ENCODE assay signal across 25 cellular contexts in the genomic region with DNA sequence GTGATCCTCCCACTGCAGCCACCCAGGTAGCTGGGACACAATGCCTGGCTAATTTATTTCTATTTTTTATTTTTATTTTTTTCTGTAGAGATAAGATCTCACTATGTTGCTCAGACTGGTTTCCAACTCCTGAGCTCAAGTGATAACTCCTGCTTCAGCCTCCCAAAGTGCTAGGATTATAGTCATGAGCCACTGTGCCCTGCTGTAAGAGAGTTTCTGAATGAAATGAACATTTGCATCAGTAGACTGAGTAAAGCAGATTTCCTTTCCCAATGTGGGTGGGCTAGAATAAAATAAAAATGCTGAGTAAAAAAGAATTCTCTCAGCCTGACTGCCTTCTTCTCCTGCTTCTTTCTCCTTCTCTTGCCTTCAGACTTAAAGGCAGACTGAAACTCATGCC.
DNase-seq lines count a peak whose midpoint lies in the region; FAIRE-seq and TF ChIP-seq lines count a peak whose summit lies in the region.
"Had no signal": no experiment of that assay in that cellular context is flagged by ENCODE, and none has a peak within 500 bp of the region (broad histone marks: within the 10 kb centered on the region; RNA-seq: fewer than 3 reads in every experiment).

No MANE protein-coding gene starts in this region.

- H2BK12ac ChIP-seq in H1 (ENCODE audit: low read depth, low read length): no peak overlapping the region

- H3K36me3 ChIP-seq in SJCRH30 (no peaks in the 10 kb centered on the region), H1 (ENCODE audit: control insufficient read depth in 2 of 4, insufficient read depth in 4 of 4, low read length in 3 of 4) (no peaks in the 10 kb centered on the region), hepatocyte (replicated peaks; ENCODE audit: insufficient read depth, low read depth) (no peaks in the 10 kb centered on the region)
- H3K36me3 ChIP-seq: BE2C, BLaER1 had no signal

- H3K9me3 ChIP-seq in SJCRH30 (replicated peaks) (no peaks in the 10 kb centered on the region; the same call in 1 of the 2 replicates), H1 (ENCODE audit: insufficient read depth in 2 of 2, low read depth in 1 of 2, low read length in 1 of 2) (peaks cover 7 to 13% of the 10 kb centered on the region in 2 experiments; a peak in 2 of 4 replicates), hepatocyte (ENCODE audit: low read depth) (no peaks in the 10 kb centered on the region)
- H3K9me3 ChIP-seq: BE2C had no signal

- peak; percentile 21 to 58 for DNase-seq in SJCRH30
- no peak for DNase-seq in H1 (ENCODE audit: low read depth in 1 of 2, low spot score in 2 of 2)
- DNase-seq in H4 (ENCODE audit: low spot score): no peak
- no peak for DNase-seq in hepatocyte (ENCODE audit: low spot score)
- DNase-seq in SKM-1 (lab: John Stamatoyannopoulos, UW; ENCODE audit: unreplicated experiment): no peak
- DNase-seq: 8988T; ACHN; BE2C; C1 segment of cervical spinal cord; CD4-positive, alpha-beta memory T cell; CD4-positive, CD25-positive, alpha-beta regulatory T cell; CD8-positive, alpha-beta memory T cell; COR-L47; DMS 273 treated with DMSO at 0.1 percent for 48 hours; DMS153; DMS53; DMS79; DND-41; EL; GDM1 had no signal

- H3K4me2 ChIP-seq in H1 (ENCODE audit: insufficient read depth in 1 of 2, low read depth in 2 of 2, low read length in 2 of 2) (no peak overlapping the region), hepatocyte (no peak overlapping the region)
- H3K4me2 ChIP-seq: BLaER1 had no signal

- no peak overlapping the region for H3K56ac ChIP-seq in H1 (replicated peaks; ENCODE audit: insufficient read length, low read depth, low read length)

- no peak overlapping the region for H2BK20ac ChIP-seq in H1 (ENCODE audit: low read length)

- H3K27me3 ChIP-seq in SJCRH30 (no peaks in the 10 kb centered on the region), H1 (replicated peaks in 1 of 4; ENCODE audit: control insufficient read depth in 3 of 4, extremely low read depth in 1 of 4, insufficient read depth in 3 of 4, low read length in 3 of 4) (no peaks in the 10 kb centered on the region), hepatocyte (no peaks in the 10 kb centered on the region)
- H3K27me3 ChIP-seq: BE2C, BLaER1 had no signal

- no peaks in the 10 kb centered on the region for H3K23me2 ChIP-seq in H1 (ENCODE audit: low read depth, low read length)

- no peak for FAIRE-seq in H1 (lab: Jason Lieb, UNC)
- FAIRE-seq: A204.1, GM12878, GM12892, GM18507 had no signal

- H2AK5ac ChIP-seq in H1 (ENCODE audit: low read depth, low read length): no peak overlapping the region

- no peak overlapping the region for H4K5ac ChIP-seq in H1 (ENCODE audit: insufficient read length, low read depth, low read length)

- H3K79me1 ChIP-seq in H1 (ENCODE audit: low read depth, low read length): no peaks in the 10 kb centered on the region

- no peaks in the 10 kb centered on the region for H4K20me1 ChIP-seq in H1 (replicated peaks in 1 of 2; ENCODE audit: control insufficient read depth in 1 of 2, insufficient read depth in 2 of 2, low read length in 2 of 2)
- H4K20me1 ChIP-seq in hepatocyte (ENCODE audit: insufficient read depth, poor library complexity, severe bottlenecking): no peaks in the 10 kb centered on the region
- H4K20me1 ChIP-seq: BLaER1 had no signal

- no peak overlapping the region for H2BK5ac ChIP-seq in H1 (ENCODE audit: low read depth, low read length)

- no peak overlapping the region for H2BK15ac ChIP-seq in H1 (ENCODE audit: low read length)

- H3K9me2 ChIP-seq in hepatocyte (replicated peaks; ENCODE audit: insufficient read depth): no peaks in the 10 kb centered on the region

- H3K4me3 ChIP-seq in SJCRH30 (no peak overlapping the region), H1 (ENCODE audit: extremely low read depth in 1 of 4, insufficient read depth in 2 of 4, low read depth in 3 of 4, low read length in 4 of 4) (no peak overlapping the region), hepatocyte (no peak overlapping the region)
- H3K4me3 ChIP-seq: BLaER1, GM12878 had no signal

- no peak overlapping the region for H2BK120ac ChIP-seq in H1 (replicated peaks; ENCODE audit: low read depth, low read length)

- H4K91ac ChIP-seq in H1 (replicated peaks; ENCODE audit: insufficient read length, low read length): no peak overlapping the region

- POLR2A ChIA-PET in H1 (lab: Charles Lee; ENCODE audit: partially characterized antibody): no interaction called here

- CTCF ChIA-PET in H1 (lab: Charles Lee; ENCODE audit: partially characterized antibody): no interaction called here

- H2AFZ ChIP-seq in H1 (ENCODE audit: low read length) (peak overlapping the region; percentile 76), hepatocyte (no peak overlapping the region)

- no peak for TF ChIP-seq POLR2A in H1 (IDR thresholded peaks at IDR 0.05; ENCODE audit: control extremely low read depth in 1 of 2, low read depth in 2 of 2, low read length in 2 of 2)

- no peak overlapping the region for H3K14ac ChIP-seq in H1 (ENCODE audit: insufficient read length)

- peaks cover 13% of the 10 kb centered on the region for H3K4me1 ChIP-seq in SJCRH30
- H3K4me1 ChIP-seq in H1 (replicated peaks in 1 of 4; ENCODE audit: control insufficient read depth in 3 of 4, insufficient read depth in 4 of 4, low read length in 3 of 4): no peaks in the 10 kb centered on the region
- no peaks in the 10 kb centered on the region for H3K4me1 ChIP-seq in hepatocyte (ENCODE audit: insufficient read depth)
- H3K4me1 ChIP-seq: BLaER1 had no signal

- no peak overlapping the region for H3K23ac ChIP-seq in H1 (ENCODE audit: insufficient read length)

- H4K8ac ChIP-seq in H1 (ENCODE audit: extremely low read depth, insufficient read depth, low read length): no peak overlapping the region

- no peak for TF ChIP-seq EP300 in H1 (IDR thresholded peaks at IDR 0.05; ENCODE audit: borderline replicate concordance in 1 of 2, low read depth in 2 of 2, low read length in 2 of 2)

- no peak overlapping the region for H3K18ac ChIP-seq in H1 (ENCODE audit: extremely low read depth, low read length)

- H3K9ac ChIP-seq in H1 (replicated peaks in 1 of 4; ENCODE audit: extremely low read depth in 1 of 4, low read depth in 3 of 4, low read length in 3 of 4): no peak overlapping the region
- H3K9ac ChIP-seq: BLaER1 had no signal

- TF ChIP-seq RAD21 in H1 (IDR thresholded peaks at IDR 0.05 in 1 of 2, conservative IDR thresholded peaks at IDR 0.05 in 1 of 2; ENCODE audit: low read depth in 2 of 2, low read length in 2 of 2): no peak

- no peaks in the 10 kb centered on the region for H3K79me2 ChIP-seq in H1 (ENCODE audit: control insufficient read depth in 1 of 2, insufficient read depth in 2 of 2, low read length in 2 of 2)
- H3K79me2 ChIP-seq in hepatocyte: no peaks in the 10 kb centered on the region

- H3K4ac ChIP-seq in H1 (replicated peaks; ENCODE audit: insufficient read length, low read depth, low read length): no peak overlapping the region

- H3K27ac ChIP-seq in SJCRH30: no peak overlapping the region; the same call in 1 of the 2 replicates
- H3K27ac ChIP-seq in H1 (ENCODE audit: low read depth, low read length): no peak overlapping the region
- no peak overlapping the region for H3K27ac ChIP-seq in hepatocyte
- H3K27ac ChIP-seq: BLaER1 had no signal

- TF ChIP-seq CTCF in H1 (IDR thresholded peaks at IDR 0.05; ENCODE audit: control extremely low read depth in 1 of 3, insufficient read depth in 1 of 3, low read depth in 1 of 3, low read length in 3 of 3): no peak
- TF ChIP-seq CTCF in hepatocyte (IDR thresholded peaks at IDR 0.05; ENCODE audit: poor library complexity): no peak

TF ChIP-seq in H1, 55 proteins besides CTCF, POLR2A, EP300 and RAD21:
- TF ChIP-seq SIX5 (IDR thresholded peaks at IDR 0.05; ENCODE audit: low read depth, low read length) (no peak), MAFK (IDR thresholded peaks at IDR 0.05; ENCODE audit: low read depth, low read length) (no peak)

Comparison
In these comparisons a context has a peak if more than half of its experiments do, and no peak if none do; other contexts are left out.
1. DNase-seq: peak in SJCRH30 (2 of 2); none in H1 (0 of 2), H4 (single experiment), hepatocyte (single experiment) and SKM-1 (single experiment).